ENCODE assay signal across 9 cellular contexts in genomic region chr20:62117658-62118057, GRCh38. TPM values are rescaled to one million over a fixed set of nuclear protein-coding genes. Genes with fewer than 3 reads are reported as not detected.
A peak's percentile ranks its signal among the peaks of the same experiment; 100 is the strongest.
DNase-seq lines count a peak whose midpoint lies in the region; ATAC-seq, FAIRE-seq and TF ChIP-seq lines count a peak whose summit lies in the region.
"Had no signal": no experiment of that assay in that cellular context is flagged by ENCODE, and none has a peak within 500 bp of the region (broad histone marks: within the 10 kb centered on the region; RNA-seq: fewer than 3 reads in every experiment).

No MANE protein-coding gene starts in this region.

- H3K14ac ChIP-seq in H1 (ENCODE audit: insufficient read length), result no peak overlapping the region

- H3K27me3 ChIP-seq in NT2/D1 (ENCODE audit: insufficient read depth, insufficient read length) (no peaks in the 10 kb centered on the region), H1 (replicated peaks in 1 of 4; ENCODE audit: control insufficient read depth in 3 of 4, extremely low read depth in 1 of 4, insufficient read depth in 3 of 4, low read length in 3 of 4) (no peaks in the 10 kb centered on the region; a peak in 1 of 7 replicates), esophagus muscularis mucosa (peaks cover 0 to 64% (median 2%) of the 10 kb centered on the region in 4 donors)

- H3K9me3 ChIP-seq in NT2/D1 (ENCODE audit: insufficient read depth, low read length) (peaks cover 11% of the 10 kb centered on the region; the same call in 1 of the 2 replicates), H1 (ENCODE audit: insufficient read depth in 2 of 2, low read depth in 1 of 2, low read length in 1 of 2) (peaks cover 0 to 2% of the 10 kb centered on the region in 2 experiments; a peak in 1 of 4 replicates), esophagus muscularis mucosa (peaks cover 0 to 11% (median 8%) of the 10 kb centered on the region in 4 donors)

- FAIRE-seq in H1 (lab: Jason Lieb, UNC), result no peak

- H3K4me1 ChIP-seq in NT2/D1 (ENCODE audit: insufficient read depth, insufficient read length) (peaks cover 13% of the 10 kb centered on the region), H1 (replicated peaks in 1 of 4; ENCODE audit: control insufficient read depth in 3 of 4, insufficient read depth in 4 of 4, low read length in 3 of 4) (peaks cover 0 to 13% (median 5%) of the 10 kb centered on the region in 4 experiments; a peak in 5 of 7 replicates), esophagus muscularis mucosa (peaks cover 8 to 35% (median 12%) of the 10 kb centered on the region in 4 donors)

- no peaks in the 10 kb centered on the region for H3K36me3 ChIP-seq in NT2/D1 (ENCODE audit: insufficient read depth, insufficient read length, low read length)
- H3K36me3 ChIP-seq in H1 (ENCODE audit: control insufficient read depth in 2 of 4, insufficient read depth in 4 of 4, low read length in 3 of 4), result no peaks in the 10 kb centered on the region
- H3K36me3 ChIP-seq in esophagus muscularis mucosa, result no peaks in the 10 kb centered on the region

- no peak overlapping the region for H2AFZ ChIP-seq in H1 (ENCODE audit: low read length)

- H2BK5ac ChIP-seq in H1 (ENCODE audit: low read depth, low read length), result no peak overlapping the region

- intact Hi-C loops in esophagus muscularis mucosa (cut with DNase I), result loop anchor here (2.0 kb wide), 1 partner anchor 45 kb away; no protein-coding TSS in a partner anchor

- WGBS in H1 (ENCODE audit: extremely low coverage in 1 of 2, insufficient coverage in 1 of 2, insufficient read length in 1 of 2, insufficient replicate concordance in 2 of 2, low coverage in 1 of 2, low lambda C conversion rate in 2 of 2, missing lambda C conversion rate in 1 of 2), 2 experiments, result 75% methylated on average over 15 of the region's 15 CpGs; no CpG with 5 or more reads in 1 of the 2 experiments
- WGBS in esophagus muscularis mucosa, result 53% methylated on average over 6 of the region's 15 CpGs

- H3K18ac ChIP-seq in H1 (ENCODE audit: extremely low read depth, low read length), result no peak overlapping the region

- H3K4me2 ChIP-seq in H1 (ENCODE audit: insufficient read depth in 1 of 2, low read depth in 2 of 2, low read length in 2 of 2), result no peak overlapping the region

- H3K4ac ChIP-seq in H1 (replicated peaks; ENCODE audit: insufficient read length, low read depth, low read length), result no peak overlapping the region

- TF ChIP-seq POLR2A in H1 (IDR thresholded peaks at IDR 0.05; ENCODE audit: control extremely low read depth in 1 of 2, low read depth in 2 of 2, low read length in 2 of 2) (no peak), esophagus muscularis mucosa (IDR thresholded peaks at IDR 0.05; ENCODE audit: low read depth) (no peak)

- TF ChIP-seq RAD21 in H1 (IDR thresholded peaks at IDR 0.05 in 1 of 2, conservative IDR thresholded peaks at IDR 0.05 in 1 of 2; ENCODE audit: low read depth in 2 of 2, low read length in 2 of 2), result no peak

- H3K23ac ChIP-seq in H1 (ENCODE audit: insufficient read length), result no peak overlapping the region

- no peak overlapping the region for H4K8ac ChIP-seq in H1 (ENCODE audit: extremely low read depth, insufficient read depth, low read length)

- H2BK12ac ChIP-seq in H1 (ENCODE audit: low read depth, low read length), result no peak overlapping the region; the same call in 1 of the 2 replicates

- H3K23me2 ChIP-seq in H1 (ENCODE audit: low read depth, low read length), result peaks cover 2% of the 10 kb centered on the region; the same call in 1 of the 2 replicates

- CTCF ChIA-PET in H1 (lab: Charles Lee; ENCODE audit: partially characterized antibody), result interaction anchor here (0.7 to 3.9 kb wide), 2 partner anchors 30 to 106 kb away, joined by 4 to 16 read pairs; no protein-coding TSS in a partner anchor

- ATAC-seq in HG03135 (IDR thresholded peaks at IDR 0.05; ENCODE audit: unreplicated experiment) (no peak), HG03469 (IDR thresholded peaks at IDR 0.05; ENCODE audit: unreplicated experiment) (no peak)

- H4K5ac ChIP-seq in H1 (ENCODE audit: insufficient read length, low read depth, low read length), result no peak overlapping the region

- H3K4me3 ChIP-seq in NT2/D1 (ENCODE audit: insufficient read length, low read depth) (no peak overlapping the region), H1 (ENCODE audit: extremely low read depth in 1 of 4, insufficient read depth in 2 of 4, low read depth in 3 of 4, low read length in 4 of 4) (no peak overlapping the region), esophagus muscularis mucosa (no peak overlapping the region)

- H3K79me2 ChIP-seq in H1 (ENCODE audit: control insufficient read depth in 1 of 2, insufficient read depth in 2 of 2, low read length in 2 of 2), result no peaks in the 10 kb centered on the region

- H2BK15ac ChIP-seq in H1 (ENCODE audit: low read length), result no peak overlapping the region

- TF ChIP-seq EP300 in H1 (IDR thresholded peaks at IDR 0.05; ENCODE audit: borderline replicate concordance in 1 of 2, low read depth in 2 of 2, low read length in 2 of 2) (no peak), esophagus muscularis mucosa (IDR thresholded peaks at IDR 0.05) (no peak)

- H2BK120ac ChIP-seq in H1 (replicated peaks; ENCODE audit: low read depth, low read length), result no peak overlapping the region

- no peak overlapping the region for H2BK20ac ChIP-seq in H1 (ENCODE audit: low read length)

- H4K20me1 ChIP-seq in H1 (replicated peaks in 1 of 2; ENCODE audit: control insufficient read depth in 1 of 2, insufficient read depth in 2 of 2, low read length in 2 of 2), result no peaks in the 10 kb centered on the region

- H3K9ac ChIP-seq in NT2/D1 (ENCODE audit: insufficient read length, low read depth) (peak overlapping the region; percentile 36), H1 (replicated peaks in 1 of 4; ENCODE audit: extremely low read depth in 1 of 4, low read depth in 3 of 4, low read length in 3 of 4) (no peak overlapping the region)

- no peak overlapping the region for H3K56ac ChIP-seq in H1 (replicated peaks; ENCODE audit: insufficient read length, low read depth, low read length)

- DNase-seq in NT2/D1 (ENCODE audit: low read depth, low spot score) (no peak), H1 (ENCODE audit: low read depth in 1 of 2, low spot score in 2 of 2) (no peak), esophagus muscularis mucosa (ENCODE audit: extremely low spot score) (no peak), SK-N-DZ (ENCODE audit: low spot score) (no peak)
- peak; percentile 77 for DNase-seq in activated CD8-positive, alpha-beta memory T cell treated with anti-CD3 and anti-CD28 coated beads for 24 hours
- peak; percentile 53 for DNase-seq in stimulated activated CD8-positive, alpha-beta memory T cell treated with anti-CD3 and anti-CD28 coated beads, Interleukin-4, amount 100 ng/mL, for 24 hours (ENCODE audit: low read depth)
- DNase-seq: NCI-H1436 treated with DMSO at 0.1 percent for 48 hours had no signal

- no peak overlapping the region for H2AK5ac ChIP-seq in H1 (ENCODE audit: low read depth, low read length)

- no peaks in the 10 kb centered on the region for H3K79me1 ChIP-seq in H1 (ENCODE audit: low read depth, low read length)

- POLR2A ChIA-PET in H1 (lab: Charles Lee; ENCODE audit: partially characterized antibody), result interaction anchor here (0.5 to 12.2 kb wide), 3 partner anchors 51 to 221 kb away, joined by 3 to 125 read pairs (median 4); partner anchors contain the start of gene TAF4

- TF ChIP-seq CTCF in H1 (IDR thresholded peaks at IDR 0.05; ENCODE audit: control extremely low read depth in 1 of 3, insufficient read depth in 1 of 3, low read depth in 1 of 3, low read length in 3 of 3) (no peak), esophagus muscularis mucosa (IDR thresholded peaks at IDR 0.05) (no peak)

- H4K91ac ChIP-seq in H1 (replicated peaks; ENCODE audit: insufficient read length, low read length), result no peak overlapping the region

- H3K27ac ChIP-seq in H1 (ENCODE audit: low read depth, low read length) (no peak overlapping the region), esophagus muscularis mucosa (replicated peaks in 1 of 4) (no peak overlapping the region)

RNA-seq across cellular contexts. Expression of gene LSM14B, which starts 4.6 kb away (rescaled TPM):
- total RNA-seq in H1 (2021; fragmentation: NEBNext Ultra II Directional; extraction: Animal tissue kit (Norgen Biotek cat#: 25700)), result 65.6 and 70.0 TPM in 2 replicates
- 58.3 and 93.9 TPM in 2 replicates for polyA plus RNA-seq in H1 (2011; rRNA removed)
- 55.5 TPM for polyA plus RNA-seq in H1 (2011; cell fraction: cytosol; rRNA removed)
- polyA plus RNA-seq in H1 (2011; cell fraction: nucleus; rRNA removed), result 80.3 TPM
- polyA plus RNA-seq in H1 (2012, experiment 1 of 2), result 62.5 to 71.2 TPM (median 67.6 TPM) in 4 replicates
- polyA plus RNA-seq in H1 (2012, experiment 2 of 2), result 24.0 TPM
- polyA plus RNA-seq in H1 (2013, experiment 1 of 2), result 46.2 TPM
- 45.5 TPM for polyA plus RNA-seq in H1 (2013, experiment 2 of 2)
- polyA minus RNA-seq in H1 (2011; rRNA and poly(A)+ RNA removed), result 51.4 and 62.8 TPM in 2 replicates
- 40.5 TPM for polyA minus RNA-seq in H1 (2011; cell fraction: cytosol; rRNA and poly(A)+ RNA removed)
- 38.9 TPM for polyA minus RNA-seq in H1 (2011; cell fraction: nucleus; rRNA and poly(A)+ RNA removed)
- 10 to 100 TPM; 24.9 to 38.8 (median 32.4) TPM for total RNA-seq in esophagus muscularis mucosa
- 118 and 122 TPM in 2 replicates for polyA plus RNA-seq in SK-N-DZ (2014; cell fraction: cytosol; rRNA removed)
- polyA plus RNA-seq in SK-N-DZ (2014; cell fraction: nucleus; rRNA removed), result 111 and 131 TPM in 2 replicates

RNA-seq across cellular contexts. Expression of gene PSMA7, which starts 25.5 kb away (rescaled TPM):
- 339 and 361 TPM in 2 replicates for total RNA-seq in H1 (2021; fragmentation: NEBNext Ultra II Directional; extraction: Animal tissue kit (Norgen Biotek cat#: 25700))
- 607 and 648 TPM in 2 replicates for polyA plus RNA-seq in H1 (2011; rRNA removed)
- polyA plus RNA-seq in H1 (2011; cell fraction: cytosol; rRNA removed), result 619 TPM
- polyA plus RNA-seq in H1 (2011; cell fraction: nucleus; rRNA removed), result 429 TPM
- polyA plus RNA-seq in H1 (2012, experiment 1 of 2), result 276 to 407 TPM (median 389 TPM) in 4 replicates
- 325 TPM for polyA plus RNA-seq in H1 (2012, experiment 2 of 2)
- 550 TPM for polyA plus RNA-seq in H1 (2013, experiment 1 of 2)
- 519 TPM for polyA plus RNA-seq in H1 (2013, experiment 2 of 2)
- 194 and 202 TPM in 2 replicates for polyA minus RNA-seq in H1 (2011; rRNA and poly(A)+ RNA removed)
- 110 TPM for polyA minus RNA-seq in H1 (2011; cell fraction: cytosol; rRNA and poly(A)+ RNA removed)
- 72.4 TPM for polyA minus RNA-seq in H1 (2011; cell fraction: nucleus; rRNA and poly(A)+ RNA removed)
- total RNA-seq in esophagus muscularis mucosa, result 100 to 1,000 TPM; 261 to 349 (median 304) TPM
- polyA plus RNA-seq in SK-N-DZ (2014; cell fraction: cytosol; rRNA removed), result 1,037 and 1,133 TPM in 2 replicates
- polyA plus RNA-seq in SK-N-DZ (2014; cell fraction: nucleus; rRNA removed), result 962 and 1,204 TPM in 2 replicates

RNA-seq across cellular contexts. Expression of gene SS18L1, which starts 25.9 kb away (rescaled TPM):
- total RNA-seq in H1 (2021; fragmentation: NEBNext Ultra II Directional; extraction: Animal tissue kit (Norgen Biotek cat#: 25700)), result 22.4 and 28.4 TPM in 2 replicates
- 29.7 and 36.6 TPM in 2 replicates for polyA plus RNA-seq in H1 (2011; rRNA removed)
- 30.1 TPM for polyA plus RNA-seq in H1 (2011; cell fraction: cytosol; rRNA removed)
- 83.9 TPM for polyA plus RNA-seq in H1 (2011; cell fraction: nucleus; rRNA removed)
- polyA plus RNA-seq in H1 (2012, experiment 1 of 2), result 18.9 to 24.1 TPM (median 19.8 TPM) in 4 replicates
- 3.0 TPM for polyA plus RNA-seq in H1 (2012, experiment 2 of 2)
- polyA plus RNA-seq in H1 (2013, experiment 1 of 2), result 12.9 TPM
- polyA plus RNA-seq in H1 (2013, experiment 2 of 2), result 12.2 TPM
- polyA minus RNA-seq in H1 (2011; rRNA and poly(A)+ RNA removed), result 16.5 and 24.4 TPM in 2 replicates
- polyA minus RNA-seq in H1 (2011; cell fraction: cytosol; rRNA and poly(A)+ RNA removed), result 33.8 TPM
- polyA minus RNA-seq in H1 (2011; cell fraction: nucleus; rRNA and poly(A)+ RNA removed), result 29.1 TPM
- total RNA-seq in esophagus muscularis mucosa, result 10 to 100 TPM in 2 of 4 donors, 1 to 10 TPM in 2; 9.1 to 13.3 (median 10.8) TPM
- 44.5 and 49.5 TPM in 2 replicates for polyA plus RNA-seq in SK-N-DZ (2014; cell fraction: cytosol; rRNA removed)
- polyA plus RNA-seq in SK-N-DZ (2014; cell fraction: nucleus; rRNA removed), result 51.7 and 69.4 TPM in 2 replicates

RNA-seq across cellular contexts. Expression of gene TAF4, which starts 52.0 kb away (rescaled TPM):
- total RNA-seq in H1 (2021; fragmentation: NEBNext Ultra II Directional; extraction: Animal tissue kit (Norgen Biotek cat#: 25700)), result 30.1 and 33.0 TPM in 2 replicates
- polyA plus RNA-seq in H1 (2011; rRNA removed), result 16.0 and 25.8 TPM in 2 replicates
- 12.2 TPM for polyA plus RNA-seq in H1 (2011; cell fraction: cytosol; rRNA removed)
- 17.4 TPM for polyA plus RNA-seq in H1 (2011; cell fraction: nucleus; rRNA removed)
- polyA plus RNA-seq in H1 (2012, experiment 1 of 2), result 17.8 to 35.7 TPM (median 25.0 TPM) in 4 replicates
- 9.2 TPM for polyA plus RNA-seq in H1 (2012, experiment 2 of 2)
- 24.0 TPM for polyA plus RNA-seq in H1 (2013, experiment 1 of 2)
- 19.7 TPM for polyA plus RNA-seq in H1 (2013, experiment 2 of 2)
- polyA minus RNA-seq in H1 (2011; rRNA and poly(A)+ RNA removed), result 4.3 and 4.6 TPM in 2 replicates
- polyA minus RNA-seq in H1 (2011; cell fraction: cytosol; rRNA and poly(A)+ RNA removed), result 34.5 TPM
- 16.3 TPM for polyA minus RNA-seq in H1 (2011; cell fraction: nucleus; rRNA and poly(A)+ RNA removed)
- 10 to 100 TPM; 12.0 to 19.9 (median 16.2) TPM for total RNA-seq in esophagus muscularis mucosa
- 10.3 and 18.0 TPM in 2 replicates for polyA plus RNA-seq in SK-N-DZ (2014; cell fraction: cytosol; rRNA removed)
- polyA plus RNA-seq in SK-N-DZ (2014; cell fraction: nucleus; rRNA removed), result 15.1 and 21.0 TPM in 2 replicates

Comparison
In these comparisons a context has a peak if more than half of its experiments do, and no peak if none do; other contexts are left out.
1. DNase-seq: peak in activated CD8-positive, alpha-beta memory T cell treated with anti-CD3 and anti-CD28 coated beads for 24 hours (single experiment) and stimulated activated CD8-positive, alpha-beta memory T cell treated with anti-CD3 and anti-CD28 coated beads, Interleukin-4, amount 100 ng/mL, for 24 hours (single experiment); none in NT2/D1 (single experiment), H1 (0 of 2), esophagus muscularis mucosa (single experiment) and SK-N-DZ (single experiment).